Comparison of ENCODE assay signal across 18 cellular contexts in the genomic region with DNA sequence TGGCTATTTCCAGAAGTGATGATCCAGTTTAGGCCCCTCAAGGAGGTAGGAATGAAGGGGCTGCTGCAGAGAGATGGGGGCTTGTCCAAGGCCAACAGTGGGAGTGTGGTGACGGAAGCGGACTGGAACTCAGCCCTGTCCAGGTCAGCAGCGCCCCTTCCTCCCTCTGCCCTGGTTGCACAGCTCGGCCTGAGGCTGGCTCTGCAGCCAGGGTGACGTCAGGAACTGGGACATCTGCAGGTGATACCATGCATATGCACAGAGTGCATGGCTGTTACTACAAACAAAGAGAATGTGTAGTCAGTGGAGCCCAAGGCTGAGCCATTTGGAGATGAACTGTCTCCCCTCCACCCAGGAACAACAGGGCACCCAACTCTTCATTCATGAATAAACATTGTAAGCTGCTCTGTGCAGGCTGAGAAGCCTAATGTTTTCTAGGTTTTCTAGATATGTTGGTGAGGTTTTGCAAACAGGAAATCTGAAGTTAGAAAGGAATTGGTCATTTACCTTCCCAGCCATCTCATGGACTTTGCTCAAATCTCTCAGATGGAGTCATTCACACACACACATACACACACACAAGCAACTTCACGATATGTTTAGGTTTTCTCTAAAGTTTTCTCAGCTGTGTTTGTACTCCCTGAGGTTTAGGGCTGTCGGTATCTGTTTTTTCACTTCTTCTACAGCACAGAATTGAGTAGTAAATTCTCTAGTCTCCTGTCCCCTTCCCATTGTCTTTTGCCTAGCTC.
DNase-seq lines count a peak whose midpoint lies in the region; ATAC-seq and TF ChIP-seq lines count a peak whose summit lies in the region.
"Had no signal": no experiment of that assay in that cellular context is flagged by ENCODE, and none has a peak within 500 bp of the region (broad histone marks: within the 10 kb centered on the region; RNA-seq: fewer than 3 reads in every experiment).

No MANE protein-coding gene starts in this region.

- no CpG with 5 or more reads among the region's 7 CpGs for WGBS in trophoblast cell (ENCODE audit: extremely low coverage, insufficient coverage, insufficient read length)

- no peak overlapping the region for H3K27ac ChIP-seq in trophoblast cell (ENCODE audit: low read depth, low read length)
- no peak overlapping the region for H3K27ac ChIP-seq in neural progenitor cell
- H3K27ac ChIP-seq: tibial artery had no signal

- H3K27ac Mint-ChIP-seq in Caco-2 (ENCODE audit: unreplicated experiment), result no peak overlapping the region
- no peak overlapping the region for H3K27ac Mint-ChIP-seq in neural progenitor cell
- H3K27ac Mint-ChIP-seq: activated CD8-positive, alpha-beta memory T cell treated with anti-CD3 and anti-CD28 coated beads, Interleukin-2, amount 10 ng/mL, durations not matched to agents 7 days and 5 days; naive thymus-derived CD8-positive, alpha-beta T cell had no signal

- no peak overlapping the region for H2BK120ac ChIP-seq in trophoblast cell (ENCODE audit: insufficient read depth, low read length, poor library complexity)

- H3K4me3 ChIP-seq in trophoblast cell (ENCODE audit: low read depth, low read length), result no peak overlapping the region
- H3K4me3 ChIP-seq in Caco-2 (ENCODE audit: low read depth, low read length), result no peak overlapping the region
- H3K4me3 ChIP-seq in neural progenitor cell, result no peak overlapping the region
- H3K4me3 ChIP-seq: tibial artery had no signal

- BruUV-seq in Caco-2 (replicated peaks; lab: Mats Ljungman, UMichigan), result no TSS peak

- H3K14ac ChIP-seq in trophoblast cell (ENCODE audit: low read length), result no peak overlapping the region

- H3K9me3 Mint-ChIP-seq in Caco-2 (ENCODE audit: unreplicated experiment) (no peaks in the 10 kb centered on the region), neural progenitor cell (no peaks in the 10 kb centered on the region)

- H3K4ac ChIP-seq in trophoblast cell (ENCODE audit: low read depth, low read length), result no peak overlapping the region

- no peak overlapping the region for H2BK12ac ChIP-seq in trophoblast cell (ENCODE audit: low read length)

- H3K4me2 ChIP-seq in trophoblast cell (ENCODE audit: low read length) (no peak overlapping the region), neural progenitor cell (no peak overlapping the region)

- no peak overlapping the region for H2BK5ac ChIP-seq in trophoblast cell (ENCODE audit: low read depth, low read length, poor library complexity)

- H2AFZ ChIP-seq in trophoblast cell (ENCODE audit: insufficient read depth, low read length, poor library complexity) (no peak overlapping the region), neural progenitor cell (replicated peaks) (no peak overlapping the region)

- no peaks in the 10 kb centered on the region for H3K79me1 ChIP-seq in trophoblast cell (ENCODE audit: low read length)

- H3K4me1 Mint-ChIP-seq in Caco-2 (ENCODE audit: low read depth, unreplicated experiment) (no peaks in the 10 kb centered on the region), neural progenitor cell (peaks cover 5% of the 10 kb centered on the region)

- H3F3A ChIP-seq in neural progenitor cell (ENCODE audit: low read depth), result no peaks in the 10 kb centered on the region

- H3K27me3 Mint-ChIP-seq in Caco-2 (ENCODE audit: insufficient read depth, unreplicated experiment) (peaks cover 4% of the 10 kb centered on the region), neural progenitor cell (ENCODE audit: insufficient read depth, low read depth) (peaks cover 27% of the 10 kb centered on the region)

- H3K23ac ChIP-seq in trophoblast cell (ENCODE audit: low read length), result no peak overlapping the region

- TF ChIP-seq CTCF in Caco-2 (IDR thresholded peaks at IDR 0.05; ENCODE audit: insufficient read depth in 1 of 2, low read depth in 1 of 2, low read length in 1 of 2, severe bottlenecking in 1 of 2, unreplicated experiment in 1 of 2) (no peak), neural progenitor cell (IDR thresholded peaks at IDR 0.05) (no peak)

- CTCF ChIA-PET in Caco-2 (lab: Charles Lee), result no interaction called here

- no peak overlapping the region for H2AK5ac ChIP-seq in trophoblast cell (ENCODE audit: low read length)

- H3K36me3 Mint-ChIP-seq in Caco-2 (ENCODE audit: insufficient read depth, unreplicated experiment), result no peaks in the 10 kb centered on the region
- no peaks in the 10 kb centered on the region for H3K36me3 Mint-ChIP-seq in neural progenitor cell
- H3K36me3 Mint-ChIP-seq: activated CD8-positive, alpha-beta memory T cell treated with anti-CD3 and anti-CD28 coated beads, Interleukin-2, amount 10 ng/mL, durations not matched to agents 7 days and 5 days; naive thymus-derived CD8-positive, alpha-beta T cell had no signal

- H3K36me3 ChIP-seq in trophoblast cell (ENCODE audit: control insufficient read depth in 1 of 2, insufficient read depth in 2 of 2, low read length in 2 of 2), result no peaks in the 10 kb centered on the region
- H3K36me3 ChIP-seq in Caco-2 (ENCODE audit: control insufficient read depth, insufficient read depth, low read length), result no peaks in the 10 kb centered on the region
- no peaks in the 10 kb centered on the region for H3K36me3 ChIP-seq in neural progenitor cell
- H3K36me3 ChIP-seq: tibial artery had no signal

- intact Hi-C loops in Caco-2 (cut with micrococcal nuclease; ENCODE audit: unreplicated experiment), result no loop called here

- no peak overlapping the region for H4K8ac ChIP-seq in trophoblast cell (ENCODE audit: low read depth, low read length)

- peaks cover 6% of the 10 kb centered on the region for H4K20me1 ChIP-seq in neural progenitor cell (ENCODE audit: low read depth)

- peak; percentile 13 for ATAC-seq in GM18502 (IDR thresholded peaks at IDR 0.05; ENCODE audit: poor library complexity, unreplicated experiment)
- peak; percentile 18 for ATAC-seq in GM21381 (IDR thresholded peaks at IDR 0.05; ENCODE audit: unreplicated experiment)
- ATAC-seq: activated CD8-positive, alpha-beta memory T cell treated with anti-CD3 and anti-CD28 coated beads, Interleukin-2, amount 10 ng/mL, durations not matched to agents 7 days and 5 days; left ventricle myocardium superior; Panc1 had no signal

- no peaks in the 10 kb centered on the region for H3K4me1 ChIP-seq in trophoblast cell (ENCODE audit: control insufficient read depth in 1 of 2, insufficient read depth in 2 of 2, low read length in 2 of 2)
- no peaks in the 10 kb centered on the region for H3K4me1 ChIP-seq in Caco-2
- H3K4me1 ChIP-seq in neural progenitor cell, result no peaks in the 10 kb centered on the region
- H3K4me1 ChIP-seq: tibial artery had no signal

- no peak overlapping the region for H4K91ac ChIP-seq in trophoblast cell (ENCODE audit: low read depth, low read length)

- H3K79me2 ChIP-seq in trophoblast cell (ENCODE audit: control insufficient read depth, insufficient read depth, low read length, poor library complexity), result no peaks in the 10 kb centered on the region
- H3K79me2 ChIP-seq in neural progenitor cell (ENCODE audit: low read depth), result no peaks in the 10 kb centered on the region

- H3K9me3 ChIP-seq in trophoblast cell (ENCODE audit: insufficient read depth, low read depth, low read length) (no peaks in the 10 kb centered on the region), Caco-2 (no peaks in the 10 kb centered on the region), neural progenitor cell (ENCODE audit: low read depth) (no peaks in the 10 kb centered on the region)
- H3K9me3 ChIP-seq: tibial artery had no signal

- DNase-seq in NCI-H526 (lab: John Stamatoyannopoulos, UW), result peak; percentile 33 to 54
- peak; percentile 20 to 31 for DNase-seq in trophoblast cell
- no peak for DNase-seq in activated gamma-delta T cell (lab: John Stamatoyannopoulos, UW)
- no peak for DNase-seq in Caco-2
- no peak for DNase-seq in neural progenitor cell (ENCODE audit: low spot score)
- DNase-seq: activated CD8-positive, alpha-beta memory T cell treated with anti-CD3 and anti-CD28 coated beads, Interleukin-2, amount 10 ng/mL, durations not matched to agents 7 days and 5 days; activated naive CD4-positive, alpha-beta T cell treated with Interleukin-2 at 50 U/mL for 16 hours; C1 segment of cervical spinal cord; DMS79 treated with DMSO at 0.1 percent for 48 hours; left ventricle myocardium superior; naive thymus-derived CD8-positive, alpha-beta T cell; NCI-H1105; NCI-H345; stimulated activated CD4-positive, alpha-beta T cell treated with anti-CD3 and anti-CD28 coated beads, Interleukin-1b, Interleukin-23, amount 100 ng/mL, for 48 hours; tibial artery had no signal

- H3K18ac ChIP-seq in trophoblast cell (ENCODE audit: low read length), result no peak overlapping the region

- no peak overlapping the region for H4K12ac ChIP-seq in trophoblast cell (ENCODE audit: low read depth, low read length)

- H3K27me3 ChIP-seq in trophoblast cell (ENCODE audit: insufficient read depth, low read length) (no peaks in the 10 kb centered on the region), Caco-2 (replicated peaks; ENCODE audit: control insufficient read depth, insufficient read depth, low read length) (no peaks in the 10 kb centered on the region), neural progenitor cell (no peaks in the 10 kb centered on the region)

- H3K9ac ChIP-seq in trophoblast cell (ENCODE audit: low read length) (peak overlapping the region; percentile 43), neural progenitor cell (no peak overlapping the region)

- H3K4me3 Mint-ChIP-seq in Caco-2 (ENCODE audit: unreplicated experiment), result no peak overlapping the region
- H3K4me3 Mint-ChIP-seq in neural progenitor cell, result no peak overlapping the region
- H3K4me3 Mint-ChIP-seq: activated CD8-positive, alpha-beta memory T cell treated with anti-CD3 and anti-CD28 coated beads, Interleukin-2, amount 10 ng/mL, durations not matched to agents 7 days and 5 days; naive thymus-derived CD8-positive, alpha-beta T cell had no signal

- POLR2A ChIA-PET in Caco-2 (lab: Charles Lee), result no interaction called here

Comparison
In these comparisons a context has a peak if more than half of its experiments do, and no peak if none do; other contexts are left out.
1. DNase-seq: peak in NCI-H526 (2 of 2) and trophoblast cell (2 of 2); none in activated gamma-delta T cell (single experiment), Caco-2 (0 of 2) and neural progenitor cell (single experiment).